8 cellular contexts compared by ENCODE assay signal in genomic region chr2:168247341-168248305, GRCh38. TPM values are rescaled to one million over a fixed set of nuclear protein-coding genes. Genes with fewer than 3 reads are reported as not detected.
DNase-seq lines count a peak whose midpoint lies in the region; ATAC-seq and TF ChIP-seq lines count a peak whose summit lies in the region.

STK39 (minus strand) TSS chr2:168247595; CDS start chr2:168247435, 160 bp downstream.

- H3K36me3 Mint-ChIP-seq in activated CD8-positive, alpha-beta T cell treated with anti-CD3 and anti-CD28 coated beads for 36 hours (ENCODE audit: low read depth) = peaks cover 8% of the 10 kb centered on the region

- peak within 1 kb of the TSS; percentile 92 for H3K27ac ChIP-seq in BLaER1
- peak within 1 kb of the TSS; percentile 88 to 96 for H3K27ac ChIP-seq in lung (ENCODE audit: low read depth in 1 of 2, low read length in 1 of 2)

- ATAC-seq in GM19324 (IDR thresholded peaks at IDR 0.05; ENCODE audit: low FRiP score, unreplicated experiment) (peak; percentile 81), HG03457 (IDR thresholded peaks at IDR 0.05; ENCODE audit: unreplicated experiment) (peak; percentile 71), lung (ENCODE audit: insufficient read depth, low FRiP score) (peak; percentile 88)
- ATAC-seq in activated CD8-positive, alpha-beta T cell treated with anti-CD3 and anti-CD28 coated beads for 36 hours = peak; percentile 73

- intact Hi-C loops in activated CD8-positive, alpha-beta T cell treated with anti-CD3 and anti-CD28 coated beads for 36 hours (cut with micrococcal nuclease) = loop anchor here (2.0 to 5.0 kb wide), 2 partner anchors 55 to 80 kb away; no protein-coding TSS in a partner anchor

- no peaks in the 10 kb centered on the region for H3K27me3 Mint-ChIP-seq in activated CD8-positive, alpha-beta T cell treated with anti-CD3 and anti-CD28 coated beads for 36 hours

- no peak for TF ChIP-seq CTCF in activated CD8-positive, alpha-beta T cell treated with anti-CD3 and anti-CD28 coated beads for 36 hours (IDR thresholded peaks at IDR 0.05)
- TF ChIP-seq CTCF in lung (IDR thresholded peaks at IDR 0.05; ENCODE audit: control extremely low read depth, extremely low read depth) = no peak

- peaks cover 10% of the 10 kb centered on the region; the same call in 1 of the 2 replicates for H3K9me3 ChIP-seq in BLaER1
- no peaks in the 10 kb centered on the region for H3K9me3 ChIP-seq in lung (ENCODE audit: control insufficient read depth in 2 of 2, insufficient read depth in 1 of 2, low read length in 1 of 2)

- 1% methylated on average over 42 to 91 of the region's 91 CpGs for whole genome bisulfite sequencing in lung, 2 donors

- H3K4me3 Mint-ChIP-seq in activated CD8-positive, alpha-beta T cell treated with anti-CD3 and anti-CD28 coated beads for 36 hours = peak within 1 kb of the TSS; percentile 93

- peak within 1 kb of the TSS; percentile 94 for H3K9ac ChIP-seq in BLaER1

- peaks cover 35% of the 10 kb centered on the region for H3K4me1 Mint-ChIP-seq in activated CD8-positive, alpha-beta T cell treated with anti-CD3 and anti-CD28 coated beads for 36 hours (ENCODE audit: low read depth)

- POLR2A ChIA-PET in activated CD8-positive, alpha-beta T cell treated with anti-CD3 and anti-CD28 coated beads for 36 hours (lab: Charles Lee) = interaction anchor here (0.6 to 1.8 kb wide), 5 partner anchors 36 to 58 kb away, joined by 3 to 7 read pairs (median 4); no protein-coding TSS in a partner anchor

- H3K36me3 ChIP-seq in BLaER1 (0 out of 2 replicates have a peak, but pooled peaks cover 4% of the 10 kb centered on the region), lung (ENCODE audit: control insufficient read depth in 2 of 2, insufficient read depth in 2 of 2, low read length in 2 of 2) (no peaks in the 10 kb centered on the region)

- peak; percentile 79 for DNase-seq in NCI-H774 (lab: John Stamatoyannopoulos, UW)
- DNase-seq in activated CD8-positive, alpha-beta T cell treated with anti-CD3 and anti-CD28 coated beads for 36 hours = peak; percentile 78
- peak; percentile 72 for DNase-seq in effector CD8-positive, alpha-beta T cell (lab: John Stamatoyannopoulos, UW)
- DNase-seq in lung (ENCODE audit: low spot score) = peak; percentile 76
- peak; percentile 57 to 68 (median 65) for DNase-seq in stimulated activated CD4-positive, alpha-beta T cell treated with anti-CD3 and anti-CD28 coated beads, TNF-alpha, amount 100 ng/mL, for 4 hours (ENCODE audit: low read depth in 3 of 3)

- CTCF ChIA-PET in activated CD8-positive, alpha-beta T cell treated with anti-CD3 and anti-CD28 coated beads for 36 hours (lab: Charles Lee) = interaction anchor here (1.1 to 2.7 kb wide), 5 partner anchors 36 to 129 kb away, joined by 3 to 7 read pairs (median 4); no protein-coding TSS in a partner anchor

- H3K4me1 ChIP-seq in BLaER1 (peaks cover 48% of the 10 kb centered on the region), lung (ENCODE audit: control insufficient read depth in 2 of 2, insufficient read depth in 2 of 2, low read length in 2 of 2) (peaks cover 8 to 12% of the 10 kb centered on the region in 2 donors)

- peaks cover 23% of the 10 kb centered on the region; the same call in 1 of the 2 replicates for H4K20me1 ChIP-seq in BLaER1

- peak within 1 kb of the TSS; percentile 88 for H3K4me3 ChIP-seq in BLaER1
- H3K4me3 ChIP-seq in lung = peak within 1 kb of the TSS; percentile 72

- peak within 1 kb of the TSS; percentile 97 for H3K4me2 ChIP-seq in BLaER1

- peak within 1 kb of the TSS; percentile 94 for H3K27ac Mint-ChIP-seq in activated CD8-positive, alpha-beta T cell treated with anti-CD3 and anti-CD28 coated beads for 36 hours

- H3K27me3 ChIP-seq in BLaER1 = no peaks in the 10 kb centered on the region
- H3K27me3 ChIP-seq in lung (ENCODE audit: control insufficient read depth, insufficient read depth) = no peaks in the 10 kb centered on the region

- H3K9me3 Mint-ChIP-seq in activated CD8-positive, alpha-beta T cell treated with anti-CD3 and anti-CD28 coated beads for 36 hours = no peaks in the 10 kb centered on the region

RNA-seq across cellular contexts. Expression of gene STK39, which starts in this region (rescaled TPM):
- 10 to 100 TPM; 32.8 to 33.9 TPM for total RNA-seq in activated CD8-positive, alpha-beta T cell treated with anti-CD3 and anti-CD28 coated beads for 36 hours
- total RNA-seq in lung = 10 to 100 TPM; 13.8 to 18.7 TPM
- polyA plus RNA-seq in lung = 1 to 10 TPM; 8.5 to 8.6 TPM

Comparison
In these comparisons a context has a peak if more than half of its experiments do, and no peak if none do; other contexts are left out.
1. Peak in every context shown above with its lines: DNase-seq, ATAC-seq, H3K4me3 ChIP-seq and H3K27ac ChIP-seq.